23 cellular contexts compared by ENCODE assay signal in the genomic region with DNA sequence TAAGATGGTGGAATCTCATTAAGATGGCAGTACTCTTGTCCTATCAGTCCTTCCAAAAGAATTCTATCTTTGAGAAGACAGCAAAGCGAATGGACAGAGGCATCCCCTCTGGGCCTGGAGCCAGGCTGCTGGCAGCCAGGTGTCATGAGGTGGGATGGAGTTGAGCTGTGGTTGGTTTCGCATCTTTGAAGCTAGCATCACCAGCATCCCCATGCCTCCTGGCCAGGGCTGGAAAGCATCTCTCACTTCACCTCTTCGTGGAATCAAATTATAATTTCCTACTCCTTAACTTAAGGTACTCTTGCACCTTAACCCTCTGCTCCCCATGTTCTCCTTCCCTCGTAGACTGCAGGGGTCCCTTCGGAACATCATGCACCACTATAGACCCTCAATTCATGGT.
"Had no signal": no experiment of that assay in that cellular context is flagged by ENCODE, and none has a peak within 500 bp of the region (broad histone marks: within the 10 kb centered on the region; RNA-seq: fewer than 3 reads in every experiment).

No MANE protein-coding gene starts in this region.

- H3K27me3 ChIP-seq: SJSA1 had no signal

- H3K4me3 ChIP-seq: K562, SJSA1, SK-N-MC had no signal

- H3K27ac Mint-ChIP-seq: IgD-negative memory B cell had no signal

- H3K36me3 ChIP-seq: SJSA1 had no signal

- DNase-seq: Kasumi-1, MM.1S, NCI-H1092 treated with DMSO at 0.1 percent for 48 hours, NCI-H1436, NCI-H187, NCI-H2029, NCI-H2081 treated with DMSO at 0.1 percent for 48 hours, NCI-H2171, NCI-H226, NCI-H446, NCI-H510A, NCI-H524 treated with DMSO at 0.1 percent for 48 hours, NCI-H69, NCI-H774, Right ventricle myocardium superior, RPMI8226, SIG-M5 had no signal

- H3K9me3 Mint-ChIP-seq: IgD-negative memory B cell had no signal

- ATAC-seq: K562 had no signal

- H3K9me3 ChIP-seq: SJSA1 had no signal

- H3K4me3 Mint-ChIP-seq: IgD-negative memory B cell had no signal

- H3K4me1 ChIP-seq: SJSA1 had no signal

- H3K27ac ChIP-seq: HL-60, KMS-11, SJSA1, SK-N-MC had no signal
